ENCODE assay signal across 23 cellular contexts in the genomic region with DNA sequence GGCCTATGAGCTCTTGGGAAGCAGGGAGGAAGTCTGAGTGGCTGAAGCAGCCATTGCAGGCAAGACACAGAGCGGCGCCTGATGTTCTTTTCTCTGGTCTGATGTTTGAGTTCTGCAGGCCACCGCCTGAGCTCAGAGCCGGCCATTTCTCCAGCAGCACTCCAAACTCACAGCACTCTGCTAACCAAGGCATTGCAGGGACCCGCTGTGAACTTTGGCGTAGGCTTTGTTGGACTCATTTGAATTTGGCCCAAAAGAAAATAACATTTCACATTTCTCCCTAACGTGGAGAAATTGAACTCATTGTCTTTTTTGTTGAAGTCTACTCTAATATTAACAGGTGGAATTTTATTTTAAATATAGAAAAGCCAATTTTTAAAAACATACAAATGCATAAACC.
DNase-seq lines count a peak whose midpoint lies in the region; ATAC-seq and TF ChIP-seq lines count a peak whose summit lies in the region.
"Had no signal": no experiment of that assay in that cellular context is flagged by ENCODE, and none has a peak within 500 bp of the region (broad histone marks: within the 10 kb centered on the region; RNA-seq: fewer than 3 reads in every experiment).

No MANE protein-coding gene starts in this region.

- H3K27me3 ChIP-seq in osteoblast (ENCODE audit: insufficient read depth, low read length), result no peaks in the 10 kb centered on the region
- no peaks in the 10 kb centered on the region for H3K27me3 ChIP-seq in aorta (ENCODE audit: control insufficient read depth in 1 of 2, insufficient read depth in 2 of 2, low read length in 1 of 2)
- H3K27me3 ChIP-seq: BE2C, BLaER1 had no signal

- H3K9me3 Mint-ChIP-seq in MCF 10A (ENCODE audit: unreplicated experiment), result no peaks in the 10 kb centered on the region
- H3K9me3 Mint-ChIP-seq: CD14-positive monocyte; CD4-positive, alpha-beta memory T cell; CD4-positive, CD25-positive, alpha-beta regulatory T cell; CD8-positive, alpha-beta memory T cell had no signal

- H3K4me1 Mint-ChIP-seq in MCF 10A (ENCODE audit: insufficient read depth, unreplicated experiment), result no peaks in the 10 kb centered on the region
- H3K4me1 Mint-ChIP-seq: CD14-positive monocyte; CD8-positive, alpha-beta memory T cell had no signal

- H3K4me1 ChIP-seq in osteoblast (ENCODE audit: insufficient read depth, low read length) (no peaks in the 10 kb centered on the region), aorta (ENCODE audit: control insufficient read depth in 1 of 2, insufficient read depth in 2 of 2, low read length in 2 of 2) (no peaks in the 10 kb centered on the region)
- H3K4me1 ChIP-seq: BE2C, BLaER1 had no signal

- no peak overlapping the region for H2AFZ ChIP-seq in osteoblast (ENCODE audit: low read length)

- POLR2A ChIA-PET in MCF 10A (lab: Yijun Ruan, JAX), result interaction anchor here (0.6 kb wide), 1 partner anchor 156 kb away, joined by 3 read pairs; no protein-coding TSS in a partner anchor

- no peaks in the 10 kb centered on the region for H3K36me3 Mint-ChIP-seq in MCF 10A (ENCODE audit: insufficient read depth, unreplicated experiment)

- BruUV-seq in MCF 10A (replicated peaks; lab: Mats Ljungman, UMichigan), result no TSS peak

- H3K27ac Mint-ChIP-seq in MCF 10A (ENCODE audit: low read depth, unreplicated experiment), result no peak overlapping the region
- H3K27ac Mint-ChIP-seq: CD14-positive monocyte; CD4-positive, alpha-beta memory T cell had no signal

- H4K20me1 ChIP-seq in osteoblast (ENCODE audit: insufficient read depth, low read length), result no peaks in the 10 kb centered on the region
- H4K20me1 ChIP-seq: BLaER1 had no signal

- WGBS in aorta, 2 donors, result 85 to 89% methylated on average over 7 of the region's 7 CpGs

- H3K4me3 ChIP-seq in osteoblast (ENCODE audit: insufficient read depth, low read length), result no peak overlapping the region
- H3K4me3 ChIP-seq in aorta (ENCODE audit: low read length in 2 of 2), result no peak overlapping the region
- H3K4me3 ChIP-seq: BLaER1, GM12878 had no signal

- no peaks in the 10 kb centered on the region for H3K27me3 Mint-ChIP-seq in MCF 10A (ENCODE audit: insufficient read depth, unreplicated experiment)
- H3K27me3 Mint-ChIP-seq: CD4-positive, alpha-beta memory T cell; CD4-positive, CD25-positive, alpha-beta regulatory T cell; CD8-positive, alpha-beta memory T cell had no signal

- no peaks in the 10 kb centered on the region for H3K79me2 ChIP-seq in osteoblast (ENCODE audit: insufficient read depth, low read length)

- no peak overlapping the region for H3K4me2 ChIP-seq in osteoblast (ENCODE audit: insufficient read depth, low read length)
- H3K4me2 ChIP-seq: BLaER1 had no signal

- no peak overlapping the region for H3K4me3 Mint-ChIP-seq in MCF 10A (ENCODE audit: unreplicated experiment)
- H3K4me3 Mint-ChIP-seq: CD14-positive monocyte; CD4-positive, alpha-beta memory T cell; CD4-positive, CD25-positive, alpha-beta regulatory T cell; CD8-positive, alpha-beta memory T cell had no signal

- no peak for TF ChIP-seq CTCF in osteoblast (IDR thresholded peaks at IDR 0.05; ENCODE audit: extremely low read depth, low read depth, low read length)
- TF ChIP-seq CTCF in MCF 10A (IDR thresholded peaks at IDR 0.05; ENCODE audit: unreplicated experiment), result no peak

- no peaks in the 10 kb centered on the region for H3K36me3 ChIP-seq in osteoblast (ENCODE audit: insufficient read depth, low read length)
- H3K36me3 ChIP-seq in aorta (ENCODE audit: control insufficient read depth in 1 of 2, insufficient read depth in 2 of 2, low read length in 1 of 2), result no peaks in the 10 kb centered on the region
- H3K36me3 ChIP-seq: BE2C, BLaER1 had no signal

- DNase-seq in osteoblast (ENCODE audit: insufficient read length, low spot score, missing footprints) (peak; percentile 64), sciatic nerve (ENCODE audit: low spot score) (no peak), aorta (no peak), MCF 10A (ENCODE audit: unreplicated experiment) (no peak)
- no peak for DNase-seq in activated CD8-positive, alpha-beta memory T cell treated with anti-CD3 and anti-CD28 coated beads, Interleukin-2, amount 50 U/mL, for 4 hours
- DNase-seq: 8988T; ACHN; BE2C; C1 segment of cervical spinal cord; CD4-positive, alpha-beta memory T cell; CD4-positive, CD25-positive, alpha-beta regulatory T cell; CD8-positive, alpha-beta memory T cell; COR-L47; DMS 273 treated with DMSO at 0.1 percent for 48 hours; DMS153; DMS53; DMS79; DND-41; EL; GDM1 had no signal

- no peak overlapping the region for H3K27ac ChIP-seq in osteoblast (ENCODE audit: low read depth, low read length)
- no peak overlapping the region for H3K27ac ChIP-seq in aorta (ENCODE audit: low read depth in 1 of 2, low read length in 2 of 2)
- H3K27ac ChIP-seq: BLaER1 had no signal

- ATAC-seq in sciatic nerve, result peak; percentile 17
- ATAC-seq in aorta (ENCODE audit: low FRiP score), result peak; percentile 37
- ATAC-seq: GM12878 had no signal

- intact Hi-C loops in sciatic nerve (cut with DNase I) (no loop called here), aorta (cut with DNase I) (no loop called here), MCF 10A (cut with micrococcal nuclease) (no loop called here)

- no peaks in the 10 kb centered on the region for H3K9me3 ChIP-seq in osteoblast (ENCODE audit: low read depth, low read length)
- no peaks in the 10 kb centered on the region for H3K9me3 ChIP-seq in aorta (ENCODE audit: control insufficient read depth, low read length)
- H3K9me3 ChIP-seq: BE2C, BLaER1 had no signal

- CTCF ChIA-PET in MCF 10A (lab: Yijun Ruan, JAX), result no interaction called here
